Comparison of ENCODE assay signal across 17 cellular contexts in genomic region chr3:97969541-97969940, GRCh38. TPM values are rescaled to one million over a fixed set of nuclear protein-coding genes. Genes with fewer than 3 reads are reported as not detected.
DNase-seq lines count a peak whose midpoint lies in the region; ATAC-seq, FAIRE-seq and TF ChIP-seq lines count a peak whose summit lies in the region.
"Had no signal": no experiment of that assay in that cellular context is flagged by ENCODE, and none has a peak within 500 bp of the region (broad histone marks: within the 10 kb centered on the region; RNA-seq: fewer than 3 reads in every experiment).

No MANE protein-coding gene starts in this region.

- H3K27me3 Mint-ChIP-seq in stimulated activated naive CD8-positive, alpha-beta T cell treated with anti-CD3 and anti-CD28 coated beads, Interleukin-15, amount 100 ng/mL, for 72 hours: no peaks in the 10 kb centered on the region
- H3K27me3 Mint-ChIP-seq: activated B cell treated with CpG ODN at 0.5 μM for 24 hours, memory B cell had no signal

- peaks cover 75% of the 10 kb centered on the region for H3K4me1 Mint-ChIP-seq in stimulated activated naive CD8-positive, alpha-beta T cell treated with anti-CD3 and anti-CD28 coated beads, Interleukin-15, amount 100 ng/mL, for 72 hours

- H2AFZ ChIP-seq in HepG2 (ENCODE audit: low read length) (no peak overlapping the region), GM12878 (ENCODE audit: control insufficient read depth, low read depth, low read length) (no peak overlapping the region), osteoblast (ENCODE audit: low read length) (no peak overlapping the region)

- H3K4me3 Mint-ChIP-seq in stimulated activated naive CD8-positive, alpha-beta T cell treated with anti-CD3 and anti-CD28 coated beads, Interleukin-15, amount 100 ng/mL, for 72 hours: peak overlapping the region; percentile 81 to 94

- no peaks in the 10 kb centered on the region for H3K9me3 Mint-ChIP-seq in stimulated activated naive CD8-positive, alpha-beta T cell treated with anti-CD3 and anti-CD28 coated beads, Interleukin-15, amount 100 ng/mL, for 72 hours
- H3K9me3 Mint-ChIP-seq: activated B cell treated with CpG ODN at 0.5 μM for 24 hours, memory B cell, natural killer cell had no signal

- no peaks in the 10 kb centered on the region; a peak in 1 of 5 replicates for H3K27me3 ChIP-seq in HepG2 (ENCODE audit: control insufficient read depth in 1 of 2, insufficient read depth in 2 of 2, low read length in 2 of 2)
- no peaks in the 10 kb centered on the region for H3K27me3 ChIP-seq in right lobe of liver
- no peaks in the 10 kb centered on the region for H3K27me3 ChIP-seq in GM12878 (replicated peaks in 1 of 2; ENCODE audit: control insufficient read depth in 2 of 2, insufficient read depth in 2 of 2, low read length in 1 of 2)
- H3K27me3 ChIP-seq in osteoblast (ENCODE audit: insufficient read depth, low read length): no peaks in the 10 kb centered on the region

- POLR2A ChIA-PET in HepG2 (lab: Yijun Ruan, JAX) (no interaction called here), GM12878 (lab: Charles Lee) (no interaction called here)

- in situ Hi-C loops in HepG2 (cut with HindIII; ENCODE audit: extremely low pct_ligation_motif_present, low pct_unique_long_range_greater_than_20kb) (no loop called here), GM12878 (cut with MboI) (no loop called here)

- H3K4me2 ChIP-seq in HepG2 (ENCODE audit: low read depth, low read length) (peak overlapping the region; percentile 98; the same call in 1 of the 2 replicates), GM12878 (ENCODE audit: control insufficient read depth, insufficient read depth) (peak overlapping the region; percentile 37; the same call in 1 of the 2 replicates), osteoblast (ENCODE audit: insufficient read depth, low read length) (no peak overlapping the region)

- no peak for DNase-seq in HepG2 (ENCODE audit: low spot score)
- DNase-seq in right lobe of liver: no peak
- DNase-seq in NCI-H446 treated with DMSO at 0.1 percent for 48 hours (lab: John Stamatoyannopoulos, UW): peak; percentile 79
- DNase-seq in GM12878 (ENCODE audit: low read depth, low spot score): no peak
- DNase-seq in stimulated activated naive CD8-positive, alpha-beta T cell treated with anti-CD3 and anti-CD28 coated beads, Interleukin-15, amount 100 ng/mL, for 72 hours: no peak
- no peak for DNase-seq in NCI-H82 treated with DMSO at 0.1 percent for 48 hours (lab: John Stamatoyannopoulos, UW; ENCODE audit: unreplicated experiment)
- no peak for DNase-seq in glomerular visceral epithelial cell (ENCODE audit: extremely low spot score)
- DNase-seq in osteoblast (ENCODE audit: insufficient read length, low spot score, missing footprints): no peak
- DNase-seq: activated B cell treated with CpG ODN at 0.5 μM for 24 hours, KBM-7, kidney glomerular epithelial cell, natural killer cell, NCI-H1092, NCI-H526 treated with DMSO at 0.1 percent for 48 hours, OCI-M1, SIG-M5 had no signal

- no peaks in the 10 kb centered on the region for H4K20me1 ChIP-seq in HepG2 (ENCODE audit: insufficient read depth, low read length)
- no peaks in the 10 kb centered on the region for H4K20me1 ChIP-seq in GM12878 (ENCODE audit: control insufficient read depth, insufficient read depth)
- H4K20me1 ChIP-seq in osteoblast (ENCODE audit: insufficient read depth, low read length): peaks cover 13% of the 10 kb centered on the region

- RAD21 ChIA-PET in GM12878 (lab: Charles Lee; ENCODE audit: unreplicated experiment): no interaction called here

- peaks cover 55% of the 10 kb centered on the region for H3K4me1 ChIP-seq in HepG2 (ENCODE audit: insufficient read depth, low read length)
- peaks cover 0 to 9% (median 3%) of the 10 kb centered on the region in 4 donors for H3K4me1 ChIP-seq in right lobe of liver
- H3K4me1 ChIP-seq in GM12878 (ENCODE audit: control insufficient read depth, insufficient read depth, low read length): no peaks in the 10 kb centered on the region
- H3K4me1 ChIP-seq in osteoblast (ENCODE audit: insufficient read depth, low read length): peaks cover 9% of the 10 kb centered on the region

- H3K9me3 ChIP-seq in HepG2 (ENCODE audit: low read length) (no peaks in the 10 kb centered on the region), right lobe of liver (no peaks in the 10 kb centered on the region), GM12878 (replicated peaks; ENCODE audit: control insufficient read depth, insufficient read depth, low read length) (no peaks in the 10 kb centered on the region), osteoblast (ENCODE audit: low read depth, low read length) (no peaks in the 10 kb centered on the region)

- ATAC-seq in HepG2: no peak
- ATAC-seq in right lobe of liver: no peak
- no peak for ATAC-seq in GM12878
- no peak for ATAC-seq in stimulated activated naive CD8-positive, alpha-beta T cell treated with anti-CD3 and anti-CD28 coated beads, Interleukin-15, amount 100 ng/mL, for 72 hours
- ATAC-seq: natural killer cell had no signal

- TF ChIP-seq EP300 in HepG2 (IDR thresholded peaks at IDR 0.05; ENCODE audit: low read depth in 2 of 2, low read length in 2 of 2) (no peak), HepG2 (CRISPR knock-in tag; IDR thresholded peaks at IDR 0.05; ENCODE audit: borderline replicate concordance) (no peak), GM12878 (IDR thresholded peaks at IDR 0.05; ENCODE audit: borderline replicate concordance in 1 of 2, control insufficient read depth in 1 of 2, low read depth in 2 of 2, low read length in 2 of 2) (no peak)

- H3K9ac ChIP-seq in HepG2 (ENCODE audit: insufficient read depth, low read depth, low read length) (no peak overlapping the region), GM12878 (ENCODE audit: control insufficient read depth, insufficient read depth, low read length) (no peak overlapping the region)

- BruUV-seq in HepG2 (replicated peaks; lab: Mats Ljungman, UMichigan) (no TSS peak), GM12878 (replicated peaks; lab: Mats Ljungman, UMichigan) (no TSS peak)

- FAIRE-seq in HepG2 (lab: Jason Lieb, UNC) (no peak), GM12878 (lab: Jason Lieb, UNC) (no peak)

- TF ChIP-seq POLR2A in HepG2 (IDR thresholded peaks at IDR 0.05; ENCODE audit: insufficient read depth in 1 of 2, low read depth in 2 of 2, low read length in 2 of 2): no peak
- no peak for TF ChIP-seq POLR2A in right lobe of liver (IDR thresholded peaks at IDR 0.05)
- no peak for TF ChIP-seq POLR2A in GM12878 (IDR thresholded peaks at IDR 0.05; ENCODE audit: low read depth, low read length)

- H3K27ac ChIP-seq in HepG2 (ENCODE audit: extremely low read length, insufficient read depth, low read length) (no peak overlapping the region), right lobe of liver (no peak overlapping the region), GM12878 (ENCODE audit: control insufficient read depth, insufficient read depth) (no peak overlapping the region; the same call in 1 of the 2 replicates), osteoblast (ENCODE audit: low read depth, low read length) (no peak overlapping the region)

- H3K79me2 ChIP-seq in HepG2 (ENCODE audit: insufficient read depth, low read length) (peaks cover 65% of the 10 kb centered on the region), GM12878 (ENCODE audit: control insufficient read depth, insufficient read depth, low read length) (peaks cover 45% of the 10 kb centered on the region), osteoblast (ENCODE audit: insufficient read depth, low read length) (peaks cover 69% of the 10 kb centered on the region)

- CTCF ChIA-PET in HepG2 (lab: Yijun Ruan, JAX; ENCODE audit: low intra/inter-chr PET ratio, low total read pairs): no interaction called here
- CTCF ChIA-PET in GM12878 (lab: Yijun Ruan, JAX): interaction anchor here (0.6 to 1.5 kb wide), 3 partner anchors 17 to 467 kb away, joined by 3 to 4 read pairs (median 3); no protein-coding TSS in a partner anchor

- H3K4me3 ChIP-seq in HepG2 (replicated peaks in 1 of 3; ENCODE audit: insufficient read depth in 1 of 3, low read depth in 2 of 3, low read length in 3 of 3): no peak overlapping the region
- no peak overlapping the region for H3K4me3 ChIP-seq in right lobe of liver
- H3K4me3 ChIP-seq in GM12878: no peak overlapping the region
- no peak overlapping the region for H3K4me3 ChIP-seq in osteoblast (ENCODE audit: insufficient read depth, low read length)

- intact Hi-C loops in HepG2 (cut with micrococcal nuclease; ENCODE audit: unreplicated experiment): no loop called here
- intact Hi-C loops in right lobe of liver (cut with DNase I): no loop called here
- intact Hi-C loops in GM12878 (cut with micrococcal nuclease; ENCODE audit: unreplicated experiment): no loop called here

- H3K36me3 ChIP-seq in HepG2 (replicated peaks in 1 of 2; ENCODE audit: control insufficient read depth in 1 of 2, insufficient read depth in 2 of 2, low read length in 2 of 2): peaks cover 6 to 24% of the 10 kb centered on the region in 2 experiments; a peak in 3 of 5 replicates
- H3K36me3 ChIP-seq in right lobe of liver: peaks cover 0 to 4% (median 0%) of the 10 kb centered on the region in 4 donors
- peaks cover 0 to 9% of the 10 kb centered on the region in 2 experiments; a peak in 1 of 4 replicates for H3K36me3 ChIP-seq in GM12878 (ENCODE audit: control insufficient read depth in 2 of 2, insufficient read depth in 2 of 2, low read length in 1 of 2)
- peaks cover 16% of the 10 kb centered on the region for H3K36me3 ChIP-seq in osteoblast (ENCODE audit: insufficient read depth, low read length)

- H3K27ac Mint-ChIP-seq in stimulated activated naive CD8-positive, alpha-beta T cell treated with anti-CD3 and anti-CD28 coated beads, Interleukin-15, amount 100 ng/mL, for 72 hours: peak overlapping the region in 1 of 2 donors; percentile 49
- H3K27ac Mint-ChIP-seq: activated B cell treated with CpG ODN at 0.5 μM for 24 hours had no signal

- TF ChIP-seq CTCF in HepG2 (CRISPR knock-in tag; IDR thresholded peaks at IDR 0.05) (no peak), right lobe of liver (IDR thresholded peaks at IDR 0.05) (no peak), GM12878 (IDR thresholded peaks at IDR 0.05 in 2 of 3, conservative IDR thresholded peaks at IDR 0.05 in 1 of 3; ENCODE audit: control insufficient read depth in 2 of 3, extremely low read depth in 1 of 3, insufficient read depth in 1 of 3, low read depth in 3 of 3, low read length in 3 of 3) (no peak), osteoblast (IDR thresholded peaks at IDR 0.05; ENCODE audit: extremely low read depth, low read depth, low read length) (no peak)

- SMC1A ChIA-PET in GM12878 (lab: Charles Lee; ENCODE audit: uncharacterized antibody, unreplicated experiment): interaction anchor here (0.6 to 2.0 kb wide), 5 partner anchors 9 to 568 kb away, joined by 3 to 5 read pairs (median 4); no protein-coding TSS in a partner anchor

- TF ChIP-seq RAD21 in HepG2 (CRISPR knock-in tag; IDR thresholded peaks at IDR 0.05) (no peak), GM12878 (IDR thresholded peaks at IDR 0.05; ENCODE audit: insufficient read depth, low read depth, low read length) (no peak)

- WGBS in HepG2 (ENCODE audit: low lambda C conversion rate): 75% methylated on average over 2 of the region's 5 CpGs
- WGBS in right lobe of liver (ENCODE audit: insufficient coverage, low coverage, low lambda C conversion rate, missing lambda C conversion rate): 88% methylated on average over 1 of the region's 5 CpGs
- WGBS in GM12878 (ENCODE audit: insufficient coverage, insufficient replicate concordance, low lambda C conversion rate, missing lambda C conversion rate): 93% methylated on average over 5 of the region's 5 CpGs

RNA-seq across cellular contexts. Expression of gene RIOX2, which starts 2.7 kb away (rescaled TPM):
- total RNA-seq in HepG2 (2016; rRNA removed; fragmentation: Illumina TruSeq; extraction: Trizol) (43.3 and 52.5 TPM in 2 replicates), right lobe of liver (10 to 100 TPM; 10.9 to 27.6 (median 15.6) TPM), GM12878 (2014; rRNA removed) (42.1 and 43.9 TPM in 2 replicates), GM12878 (2014; rRNA removed; fragmentation: Illumina TruSeq; extraction: Trizol) (45.7 and 48.9 TPM in 2 replicates), GM12878 (2021) (32.8 and 35.0 TPM in 2 replicates), osteoblast (27.1 and 28.0 TPM in 2 replicates)
- 7.6 and 8.5 TPM in 2 replicates for total RNA-seq in HepG2 (2016; cell fraction: cytosol; rRNA removed; fragmentation: Illumina TruSeq; extraction: Trizol; ENCODE audit: low read depth)
- total RNA-seq in HepG2 (2016; cell fraction: insoluble cytoplasmic fraction; rRNA removed; fragmentation: Illumina TruSeq; extraction: Trizol): 39.9 and 53.9 TPM in 2 replicates
- 17.8 and 19.5 TPM in 2 replicates for total RNA-seq in HepG2 (2016; cell fraction: membrane; rRNA removed; fragmentation: Illumina TruSeq; extraction: Trizol)
- 39.6 and 43.6 TPM in 2 replicates for total RNA-seq in HepG2 (2016; cell fraction: nucleus; rRNA removed; fragmentation: Illumina TruSeq; extraction: Trizol)
- polyA plus RNA-seq in HepG2 (2011; rRNA removed) (19.9 and 20.6 TPM in 2 replicates), GM12878 (2011; rRNA removed) (24.1 and 30.9 TPM in 2 replicates), GM12878 (2014; fragmentation: Illumina TruSeq; extraction: Trizol) (42.3 and 48.4 TPM in 2 replicates), GM12878 (2014; fragmentation: Nextera tagmentation; extraction: Ambion mirVana) (10 to 100 TPM; 51.8 to 52.6 TPM), GM12878 (2014; rRNA removed) (31.6 and 36.1 TPM in 2 replicates), GM12878 (2016; fragmentation: Nextera tagmentation; extraction: Ambion mirVana) (10 to 100 TPM; 45.6 to 46.6 TPM)
- 9.8 and 13.9 TPM in 2 replicates for polyA plus RNA-seq in HepG2 (2011; cell fraction: cytosol; rRNA removed)
- polyA plus RNA-seq in HepG2 (2011; cell fraction: nucleus; rRNA removed): 17.8 and 22.6 TPM in 2 replicates
- 15.3 and 18.5 TPM in 2 replicates for polyA plus RNA-seq in HepG2 (2012)
- polyA plus RNA-seq in HepG2 (2016; cell fraction: cytosol; fragmentation: Illumina TruSeq; extraction: Trizol; ENCODE audit: low read depth): 5.7 and 5.9 TPM in 2 replicates
- polyA plus RNA-seq in HepG2 (2016; cell fraction: insoluble cytoplasmic fraction; fragmentation: Illumina TruSeq; extraction: Trizol; ENCODE audit: low read depth): 47.1 and 49.7 TPM in 2 replicates
- 12.6 and 13.2 TPM in 2 replicates for polyA plus RNA-seq in HepG2 (2016; cell fraction: membrane; fragmentation: Illumina TruSeq; extraction: Trizol; ENCODE audit: low read depth)
- 45.3 and 47.8 TPM in 2 replicates for polyA plus RNA-seq in HepG2 (2016; cell fraction: nucleus; fragmentation: Illumina TruSeq; extraction: Trizol; ENCODE audit: insufficient read depth, low read depth)
- 32.9 and 36.1 TPM in 2 replicates for polyA minus RNA-seq in HepG2 (2011; rRNA and poly(A)+ RNA removed; ENCODE audit: low replicate concordance)
- 10.4 and 10.9 TPM in 2 replicates for polyA minus RNA-seq in HepG2 (2011; cell fraction: cytosol; rRNA and poly(A)+ RNA removed)
- polyA minus RNA-seq in HepG2 (2011; cell fraction: nucleus; rRNA and poly(A)+ RNA removed): 66.2 and 73.6 TPM in 2 replicates
- total RNA-seq in GM12878 (2013; cell fraction: nucleolus; rRNA removed): 56.1 and 58.1 TPM in 2 replicates
- 9.4 TPM for polyA plus RNA-seq in GM12878 (2011; ENCODE audit: low read depth)
- 12.4 and 16.5 TPM in 2 replicates for polyA plus RNA-seq in GM12878 (2011; cell fraction: cytosol; rRNA removed)
- polyA plus RNA-seq in GM12878 (2011; cell fraction: nucleus; rRNA removed): 29.6 and 32.5 TPM in 2 replicates
- 15.6 and 16.4 TPM in 2 replicates for polyA plus RNA-seq in GM12878 (2012)
- 26.6 and 35.0 TPM in 2 replicates for polyA minus RNA-seq in GM12878 (2011; rRNA and poly(A)+ RNA removed)
- 5.7 and 10.6 TPM in 2 replicates for polyA minus RNA-seq in GM12878 (2011; cell fraction: cytosol; rRNA and poly(A)+ RNA removed)
- 33.0 and 47.6 TPM in 2 replicates for polyA minus RNA-seq in GM12878 (2011; cell fraction: nucleus; rRNA and poly(A)+ RNA removed)
